ENCODE assay signal across 1 cellular context in the genomic region with DNA sequence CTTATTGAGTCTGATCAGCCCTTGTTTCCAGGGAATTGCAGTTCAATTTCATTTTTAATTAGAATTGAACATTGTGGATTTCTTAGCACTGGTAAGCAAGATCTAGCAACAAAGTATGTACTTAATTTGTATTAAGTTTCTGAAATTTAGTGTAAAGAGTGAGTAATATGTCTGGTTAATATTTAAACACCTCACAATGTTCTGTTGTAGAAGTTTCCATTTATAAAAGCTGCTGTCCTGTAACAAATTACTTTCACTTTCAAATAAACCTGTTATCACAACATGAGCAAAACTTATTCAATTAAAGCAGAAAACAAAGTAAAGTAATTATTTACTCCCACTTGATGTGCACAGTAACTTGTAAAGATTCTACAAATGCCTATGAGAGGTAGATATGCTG.
TF ChIP-seq lines count a peak whose summit lies in the region.

No MANE protein-coding gene starts in this region.

TF ChIP-seq in IMR-90, 13 proteins besides CTCF, POLR2A, EP300 and RAD21:
- TF ChIP-seq MXI1 (IDR thresholded peaks at IDR 0.05; ENCODE audit: borderline replicate concordance, low read depth, low read length) (no peak), SMC3 (IDR thresholded peaks at IDR 0.05; ENCODE audit: low read depth, low read length) (no peak), FOS (IDR thresholded peaks at IDR 0.05; ENCODE audit: low read depth, low read length) (no peak), USF2 (IDR thresholded peaks at IDR 0.05; ENCODE audit: low read depth, low read length) (no peak), CEBPB (IDR thresholded peaks at IDR 0.05; ENCODE audit: low read depth, low read length) (no peak), CHD1 (IDR thresholded peaks at IDR 0.05; ENCODE audit: low read depth, low read length) (no peak), RFX5 (IDR thresholded peaks at IDR 0.05; ENCODE audit: low read depth, low read length) (no peak), BHLHE40 (IDR thresholded peaks at IDR 0.05; ENCODE audit: low read depth, low read length) (no peak), RCOR1 (IDR thresholded peaks at IDR 0.05; ENCODE audit: insufficient replicate concordance, low read length) (no peak), MAZ (IDR thresholded peaks at IDR 0.05; ENCODE audit: borderline replicate concordance, low read depth, low read length) (no peak), MAFK (IDR thresholded peaks at IDR 0.05; ENCODE audit: low read depth, low read length) (no peak), NFE2L2 (IDR thresholded peaks at IDR 0.05; ENCODE audit: low read depth, low read length) (no peak)
- TF ChIP-seq, protein P1, sequence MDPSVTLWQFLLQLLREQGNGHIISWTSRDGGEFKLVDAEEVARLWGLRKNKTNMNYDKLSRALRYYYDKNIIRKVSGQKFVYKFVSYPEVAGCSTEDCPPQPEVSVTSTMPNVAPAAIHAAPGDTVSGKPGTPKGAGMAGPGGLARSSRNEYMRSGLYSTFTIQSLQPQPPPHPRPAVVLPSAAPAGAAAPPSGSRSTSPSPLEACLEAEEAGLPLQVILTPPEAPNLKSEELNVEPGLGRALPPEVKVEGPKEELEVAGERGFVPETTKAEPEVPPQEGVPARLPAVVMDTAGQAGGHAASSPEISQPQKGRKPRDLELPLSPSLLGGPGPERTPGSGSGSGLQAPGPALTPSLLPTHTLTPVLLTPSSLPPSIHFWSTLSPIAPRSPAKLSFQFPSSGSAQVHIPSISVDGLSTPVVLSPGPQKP (IDR thresholded peaks at IDR 0.05; ENCODE audit: borderline replicate concordance, low read depth, low read length): no peak
TF ChIP-seq in IMR-90: peak in this region for 0.
